Comparison of ENCODE assay signal across 24 cellular contexts in the genomic region with DNA sequence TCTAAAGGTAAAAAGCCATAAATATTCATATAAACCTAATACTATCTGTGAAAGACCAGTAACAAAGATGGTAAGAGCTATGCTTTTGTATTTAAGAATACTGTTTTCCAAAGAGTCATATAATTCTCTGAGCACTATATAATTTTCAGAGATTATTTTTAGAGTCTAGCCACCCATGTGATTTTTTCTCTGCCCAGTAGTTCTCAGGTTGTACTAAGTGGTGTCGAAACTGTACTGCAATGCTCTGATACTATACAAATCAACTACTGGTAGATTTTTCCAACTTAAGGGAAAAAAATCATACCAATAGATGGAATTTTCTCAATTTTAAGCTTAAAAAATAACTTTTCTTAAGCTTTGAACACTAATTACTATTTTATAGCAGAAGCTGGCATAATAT.
DNase-seq lines count a peak whose midpoint lies in the region; ATAC-seq and TF ChIP-seq lines count a peak whose summit lies in the region.
"Had no signal": no experiment of that assay in that cellular context is flagged by ENCODE, and none has a peak within 500 bp of the region (broad histone marks: within the 10 kb centered on the region; RNA-seq: fewer than 3 reads in every experiment).

No MANE protein-coding gene starts in this region.

- no peak for TF ChIP-seq RAD21 in SK-N-SH (IDR thresholded peaks at IDR 0.05; ENCODE audit: low read length)

- H3K36me3 ChIP-seq in heart left ventricle (peaks cover 0 to 14% (median 0%) of the 10 kb centered on the region in 9 donors), smooth muscle cell (ENCODE audit: low read depth) (no peaks in the 10 kb centered on the region), SK-N-SH (replicated peaks in 1 of 2; ENCODE audit: control insufficient read depth in 1 of 2, insufficient read depth in 2 of 2, low read length in 1 of 2) (peaks cover 0 to 7% of the 10 kb centered on the region in 2 experiments)
- H3K36me3 ChIP-seq: BE2C had no signal

- no peak for TF ChIP-seq EP300 in SK-N-SH (IDR thresholded peaks at IDR 0.05; ENCODE audit: borderline replicate concordance in 1 of 2, low read depth in 1 of 2, low read length in 1 of 2)

- no peak overlapping the region for H2AFZ ChIP-seq in smooth muscle cell (ENCODE audit: low read depth)
- no peak overlapping the region for H2AFZ ChIP-seq in SK-N-SH (ENCODE audit: low read depth)

- H4K20me1 ChIP-seq in smooth muscle cell (ENCODE audit: low read depth) (peaks cover 20% of the 10 kb centered on the region), SK-N-SH (ENCODE audit: insufficient read depth) (no peaks in the 10 kb centered on the region)

- peaks cover 21% of the 10 kb centered on the region for H3F3A ChIP-seq in smooth muscle cell (ENCODE audit: low read depth)
- peaks cover 13% of the 10 kb centered on the region for H3F3A ChIP-seq in SK-N-SH (replicated peaks; ENCODE audit: insufficient read depth)

- TF ChIP-seq POLR2A in heart left ventricle (IDR thresholded peaks at IDR 0.05), result no peak

- H3K79me2 ChIP-seq in smooth muscle cell (ENCODE audit: low read depth), result peaks cover 9% of the 10 kb centered on the region
- H3K79me2 ChIP-seq in SK-N-SH (ENCODE audit: insufficient read depth), result no peaks in the 10 kb centered on the region

- DNase-seq in heart left ventricle, result no peak
- DNase-seq in cardiac septum (ENCODE audit: low spot score), result no peak
- peak; percentile 31 for DNase-seq in choroid plexus epithelial cell (ENCODE audit: low read depth)
- DNase-seq in left ventricle myocardium superior, result no peak
- no peak for DNase-seq in smooth muscle cell (lab: John Stamatoyannopoulos, UW; ENCODE audit: unreplicated experiment)
- no peak for DNase-seq in NCI-H748 treated with DMSO at 0.1 percent for 48 hours (lab: John Stamatoyannopoulos, UW)
- DNase-seq in SK-N-SH, result no peak
- DNase-seq: ACHN; BE2C; C1 segment of cervical spinal cord; CD4-positive, CD25-positive, alpha-beta regulatory T cell; CD8-positive, alpha-beta memory T cell; COR-L47; DMS 273 treated with DMSO at 0.1 percent for 48 hours; DMS53; DND-41; EL; GOT3; H7; HFFc6; IMR-90 had no signal

- H3K4me3 ChIP-seq in heart left ventricle, result no peak overlapping the region
- no peak overlapping the region for H3K4me3 ChIP-seq in choroid plexus epithelial cell (ENCODE audit: low read depth, low read length)
- H3K4me3 ChIP-seq in smooth muscle cell, result no peak overlapping the region
- no peak overlapping the region for H3K4me3 ChIP-seq in SK-N-SH (ENCODE audit: low read depth in 2 of 2, low read length in 1 of 2)
- H3K4me3 ChIP-seq: GM12878 had no signal

- CTCF ChIA-PET in SK-N-SH (lab: Yijun Ruan, JAX), result interaction anchor here (0.9 kb wide), 1 partner anchor 13 kb away, joined by 3 read pairs; no protein-coding TSS in a partner anchor

- no peak for TF ChIP-seq CTCF in heart left ventricle (IDR thresholded peaks at IDR 0.05)
- no peak for TF ChIP-seq CTCF in choroid plexus epithelial cell (conservative IDR thresholded peaks at IDR 0.05; ENCODE audit: low read depth, low read length)
- no peak for TF ChIP-seq CTCF in smooth muscle cell (IDR thresholded peaks at IDR 0.05; ENCODE audit: borderline replicate concordance, insufficient read depth, poor library complexity, severe bottlenecking)
- no peak for TF ChIP-seq CTCF in SK-N-SH (IDR thresholded peaks at IDR 0.05)

- no peaks in the 10 kb centered on the region for H3K9me2 ChIP-seq in SK-N-SH

- POLR2A ChIA-PET in SK-N-SH (lab: Yijun Ruan, JAX), result no interaction called here

- peaks cover 0 to 18% (median 2%) of the 10 kb centered on the region in 12 donors for H3K4me1 ChIP-seq in heart left ventricle
- peaks cover 15% of the 10 kb centered on the region for H3K4me1 ChIP-seq in smooth muscle cell (ENCODE audit: low read depth)
- no peaks in the 10 kb centered on the region; a peak in 1 of 4 replicates for H3K4me1 ChIP-seq in SK-N-SH (ENCODE audit: control insufficient read depth in 1 of 2, insufficient read depth in 2 of 2, low read depth in 1 of 2, low read length in 1 of 2)

- 51 to 63% (median 60%) methylated on average over 1 of the region's 1 CpG for WGBS in heart left ventricle, 4 donors
- 92% methylated on average over 1 of the region's 1 CpG for WGBS in smooth muscle cell (ENCODE audit: low lambda C conversion rate)
- 89% methylated on average over 1 of the region's 1 CpG for WGBS in SK-N-SH (ENCODE audit: low lambda C conversion rate)

- intact Hi-C loops in heart left ventricle (cut with DNase I) (no loop called here), cardiac septum (cut with DNase I) (no loop called here), left ventricle myocardium superior (cut with micrococcal nuclease) (no loop called here)

- H3K27me3 ChIP-seq in heart left ventricle (no peaks in the 10 kb centered on the region), smooth muscle cell (ENCODE audit: low read depth) (no peaks in the 10 kb centered on the region), SK-N-SH (ENCODE audit: insufficient read depth) (no peaks in the 10 kb centered on the region)
- H3K27me3 ChIP-seq: BE2C had no signal

- peak overlapping the region in 3 of 12 donors; percentile 0 to 28 (median 17) for H3K27ac ChIP-seq in heart left ventricle
- H3K27ac ChIP-seq in smooth muscle cell (ENCODE audit: low read depth), result peak overlapping the region; percentile 7
- no peak overlapping the region for H3K27ac ChIP-seq in SK-N-SH (ENCODE audit: low read depth in 2 of 2, low read length in 1 of 2)

- ATAC-seq in heart left ventricle (peak; percentile 57 to 80 (median 73)), left ventricle myocardium superior (peak; percentile 73), GM19351 (IDR thresholded peaks at IDR 0.05; ENCODE audit: unreplicated experiment) (no peak)
- ATAC-seq: GM12878, HCT116 had no signal

- H3K4me2 ChIP-seq in smooth muscle cell, result no peak overlapping the region
- no peak overlapping the region for H3K4me2 ChIP-seq in SK-N-SH

- H3K9me3 ChIP-seq in heart left ventricle (no peaks in the 10 kb centered on the region), smooth muscle cell (replicated peaks; ENCODE audit: low read depth) (no peaks in the 10 kb centered on the region), SK-N-SH (no peaks in the 10 kb centered on the region)
- H3K9me3 ChIP-seq: BE2C had no signal

- H3K9ac ChIP-seq in smooth muscle cell (ENCODE audit: low read depth) (no peak overlapping the region), SK-N-SH (no peak overlapping the region)

TF ChIP-seq in SK-N-SH, 30 proteins besides CTCF, POLR2A, EP300 and RAD21:
- no peak for TF ChIP-seq MXI1 (IDR thresholded peaks at IDR 0.05; ENCODE audit: low read depth, low read length)
- no peak for TF ChIP-seq TAF1 (IDR thresholded peaks at IDR 0.05; ENCODE audit: borderline replicate concordance, low read depth, low read length)
- no peak for TF ChIP-seq JUND (IDR thresholded peaks at IDR 0.05)
- no peak for TF ChIP-seq POLR2AphosphoS5 (IDR thresholded peaks at IDR 0.05; ENCODE audit: low read depth, low read length)
- TF ChIP-seq, protein P1, sequence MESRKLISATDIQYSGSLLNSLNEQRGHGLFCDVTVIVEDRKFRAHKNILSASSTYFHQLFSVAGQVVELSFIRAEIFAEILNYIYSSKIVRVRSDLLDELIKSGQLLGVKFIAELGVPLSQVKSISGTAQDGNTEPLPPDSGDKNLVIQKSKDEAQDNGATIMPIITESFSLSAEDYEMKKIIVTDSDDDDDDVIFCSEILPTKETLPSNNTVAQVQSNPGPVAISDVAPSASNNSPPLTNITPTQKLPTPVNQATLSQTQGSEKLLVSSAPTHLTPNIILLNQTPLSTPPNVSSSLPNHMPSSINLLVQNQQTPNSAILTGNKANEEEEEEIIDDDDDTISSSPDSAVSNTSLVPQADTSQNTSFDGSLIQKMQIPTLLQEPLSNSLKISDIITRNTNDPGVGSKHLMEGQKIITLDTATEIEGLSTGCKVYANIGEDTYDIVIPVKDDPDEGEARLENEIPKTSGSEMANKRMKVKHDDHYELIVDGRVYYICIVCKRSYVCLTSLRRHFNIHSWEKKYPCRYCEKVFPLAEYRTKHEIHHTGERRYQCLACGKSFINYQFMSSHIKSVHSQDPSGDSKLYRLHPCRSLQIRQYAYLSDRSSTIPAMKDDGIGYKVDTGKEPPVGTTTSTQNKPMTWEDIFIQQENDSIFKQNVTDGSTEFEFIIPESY (IDR thresholded peaks at IDR 0.05; ENCODE audit: borderline replicate concordance, low read depth), result no peak
- no peak for TF ChIP-seq RFX5 (IDR thresholded peaks at IDR 0.05; ENCODE audit: low read length)
- no peak for TF ChIP-seq EZH2phosphoT487 (IDR thresholded peaks at IDR 0.05; ENCODE audit: borderline replicate concordance, low read depth)
- TF ChIP-seq SIN3A (IDR thresholded peaks at IDR 0.05; ENCODE audit: borderline replicate concordance, low read depth, low read length), result no peak
- no peak for TF ChIP-seq MEF2A (IDR thresholded peaks at IDR 0.05; ENCODE audit: borderline replicate concordance, low read depth)
